13 cellular contexts compared by ENCODE assay signal in the genomic region with DNA sequence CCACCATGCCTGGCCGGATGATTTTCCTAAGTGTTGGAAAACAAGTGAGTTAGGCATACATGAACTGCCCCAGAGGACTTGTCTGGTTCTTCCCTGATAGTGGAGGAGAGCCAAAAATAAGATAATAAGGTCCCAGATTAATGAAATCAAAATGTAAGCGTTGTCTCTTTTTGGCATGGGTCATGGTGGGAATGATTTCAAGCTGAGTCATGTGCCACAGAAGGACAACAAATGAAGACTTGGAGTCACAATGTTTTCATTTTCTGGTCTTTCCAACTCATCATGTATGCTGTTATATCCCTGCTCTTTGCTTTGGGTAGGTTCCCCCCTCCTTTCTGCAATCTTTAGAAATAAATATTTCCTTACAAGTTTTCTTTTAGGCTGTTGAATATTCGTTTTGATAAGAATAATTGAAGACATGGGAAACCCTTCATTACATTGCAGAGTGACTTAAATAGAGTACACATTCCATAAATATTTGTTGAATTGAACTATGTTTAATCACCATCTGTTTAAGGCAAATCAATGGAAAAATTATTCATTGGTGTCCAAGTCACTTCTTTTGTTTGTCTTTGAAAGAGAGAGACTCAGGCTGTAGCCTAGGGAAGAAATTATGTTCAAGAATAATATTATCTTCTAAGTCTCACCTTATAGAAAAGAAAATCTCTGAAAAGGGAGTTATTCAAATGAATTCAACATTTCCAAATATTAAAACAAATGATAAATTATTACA.
DNase-seq lines count a peak whose midpoint lies in the region; TF ChIP-seq lines count a peak whose summit lies in the region.
"Had no signal": no experiment of that assay in that cellular context is flagged by ENCODE, and none has a peak within 500 bp of the region (broad histone marks: within the 10 kb centered on the region; RNA-seq: fewer than 3 reads in every experiment).

No MANE protein-coding gene starts in this region.

- no peak overlapping the region for H3K27ac Mint-ChIP-seq in type B pancreatic cell
- H3K27ac Mint-ChIP-seq: activated naive CD4-positive, alpha-beta T cell treated with anti-CD3 and anti-CD28 coated beads for 36 hours; endodermal cell; natural killer cell had no signal

- no peak overlapping the region for H3K4me3 Mint-ChIP-seq in type B pancreatic cell
- H3K4me3 Mint-ChIP-seq: activated naive CD4-positive, alpha-beta T cell treated with anti-CD3 and anti-CD28 coated beads for 36 hours; endodermal cell; natural killer cell had no signal

- no peaks in the 10 kb centered on the region for H3K36me3 Mint-ChIP-seq in type B pancreatic cell
- H3K36me3 Mint-ChIP-seq: natural killer cell had no signal

- TF ChIP-seq CTCF in type B pancreatic cell (conservative IDR thresholded peaks at IDR 0.05) = no peak

- H3K9me3 Mint-ChIP-seq in type B pancreatic cell = peaks cover 10% of the 10 kb centered on the region

- DNase-seq in EH (ENCODE audit: low read depth) (peak; percentile 98), NCI-H460 (ENCODE audit: extremely low read depth, low read depth) (peak; percentile 18), dermis microvascular lymphatic vessel endothelial cell (ENCODE audit: low read depth in 2 of 2) (peak; percentile 76 to 87), non-pigmented ciliary epithelial cell (ENCODE audit: low read depth) (peak; percentile 80), type B pancreatic cell (ENCODE audit: extremely low spot score, unreplicated experiment) (no peak), GDM1 (lab: John Stamatoyannopoulos, UW) (no peak), mesenteric fat pad (ENCODE audit: low spot score) (no peak), cerebellar cortex (ENCODE audit: low spot score) (no peak)
- DNase-seq: activated naive CD4-positive, alpha-beta T cell treated with anti-CD3 and anti-CD28 coated beads for 36 hours; Caco-2; endodermal cell; natural killer cell; NCI-H524 treated with DMSO at 0.1 percent for 48 hours had no signal

- H3K4me1 Mint-ChIP-seq in type B pancreatic cell (ENCODE audit: unreplicated experiment) = peaks cover 6% of the 10 kb centered on the region
- H3K4me1 Mint-ChIP-seq: natural killer cell had no signal

- no peaks in the 10 kb centered on the region for H3K27me3 Mint-ChIP-seq in type B pancreatic cell

Comparison
In these comparisons a context has a peak if more than half of its experiments do, and no peak if none do; other contexts are left out.
1. DNase-seq: peak in EH (single experiment), NCI-H460 (single experiment), dermis microvascular lymphatic vessel endothelial cell (2 of 2) and non-pigmented ciliary epithelial cell (single experiment); none in type B pancreatic cell (single experiment), GDM1 (single experiment), mesenteric fat pad (single experiment) and cerebellar cortex (single experiment).